In the genomic region with DNA sequence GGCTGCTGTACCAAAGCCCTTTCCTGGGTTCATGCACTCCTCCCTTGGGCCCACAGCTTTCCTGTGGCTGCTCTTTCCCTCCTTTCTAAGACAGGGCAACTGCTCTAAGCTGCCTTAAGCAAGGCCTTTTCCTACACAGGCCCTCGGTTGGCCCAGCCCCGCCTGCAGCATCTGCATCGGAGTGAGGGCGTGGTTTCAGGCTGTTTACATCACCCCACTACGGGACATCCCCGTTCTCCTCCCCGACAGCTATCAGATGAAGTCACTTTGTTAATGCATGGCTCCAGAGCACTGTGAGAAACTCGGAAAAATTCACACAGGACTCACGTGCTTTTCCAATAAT, we compare ENCODE assay signal across 1 cellular context.
TF ChIP-seq lines count a peak whose summit lies in the region.

No MANE protein-coding gene starts in this region.

TF ChIP-seq in SK-N-SH treated with all-trans-retinoic acid at 6 μM for 48 hours, 23 proteins besides CTCF, POLR2A, EP300 and RAD21:
- no peak for TF ChIP-seq ISL1 (CRISPR knock-in tag; IDR thresholded peaks at IDR 0.05)
- TF ChIP-seq ZC3H10 (CRISPR knock-in tag; IDR thresholded peaks at IDR 0.05) = no peak
- no peak for TF ChIP-seq ZNF565 (CRISPR knock-in tag; conservative IDR thresholded peaks at IDR 0.05; ENCODE audit: low read depth)
- TF ChIP-seq BACH2 (CRISPR knock-in tag; IDR thresholded peaks at IDR 0.05; ENCODE audit: borderline replicate concordance) = no peak
- TF ChIP-seq TOX (CRISPR knock-in tag; IDR thresholded peaks at IDR 0.05; ENCODE audit: borderline replicate concordance) = no peak
- TF ChIP-seq SNAI2 (CRISPR knock-in tag; IDR thresholded peaks at IDR 0.05) = no peak
